In the genomic region with DNA sequence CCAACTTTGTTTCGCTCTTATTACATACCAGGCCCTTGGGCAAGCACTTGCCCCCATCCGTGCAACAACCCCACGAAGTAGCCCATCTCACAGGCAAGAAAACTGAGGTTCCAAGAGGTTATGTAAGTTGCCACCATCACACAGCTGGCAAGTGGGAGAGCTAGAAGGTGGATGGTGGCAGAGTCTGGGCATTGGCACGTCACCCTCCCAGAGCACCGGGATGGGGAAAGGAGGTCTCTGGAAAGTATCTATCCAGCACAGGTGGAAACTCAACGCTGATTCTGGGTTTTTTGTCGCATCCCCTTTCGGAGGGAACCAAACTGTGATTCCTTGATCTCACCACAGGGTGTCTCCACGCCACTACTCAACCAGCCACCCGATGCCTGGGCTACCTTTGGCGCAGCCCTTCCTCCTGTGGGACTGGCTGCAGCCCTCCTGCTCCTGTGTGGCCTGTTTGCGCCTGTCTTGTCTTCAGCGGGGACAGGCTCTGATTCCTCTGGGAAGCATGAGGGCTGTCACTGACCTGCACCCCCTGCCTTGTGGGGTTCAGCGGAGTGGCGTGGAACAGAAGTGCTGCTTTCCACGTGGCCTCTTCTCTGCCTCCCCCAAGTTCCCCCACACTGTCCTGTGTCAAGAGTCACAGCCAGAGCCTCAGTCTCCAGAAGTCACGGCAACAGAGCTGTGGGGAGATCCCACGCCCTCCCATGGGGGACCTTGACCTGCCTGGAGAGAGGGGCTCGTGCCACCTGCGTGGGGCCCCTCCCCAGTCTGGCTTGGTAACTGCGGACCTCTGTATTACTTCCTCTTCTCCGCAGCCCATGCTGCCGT, we compare ENCODE assay signal across 8 cellular contexts. TPM values are rescaled to one million over a fixed set of nuclear protein-coding genes. Genes with fewer than 3 reads are reported as not detected.
DNase-seq lines count a peak whose midpoint lies in the region; ATAC-seq and TF ChIP-seq lines count a peak whose summit lies in the region.

No MANE protein-coding gene starts in this region.

- TF ChIP-seq POLR2A in sigmoid colon (IDR thresholded peaks at IDR 0.05): no peak

- H3K27ac ChIP-seq in SJCRH30: no peak overlapping the region
- peak overlapping the region; percentile 52 for H3K27ac ChIP-seq in hepatocyte
- no peak overlapping the region for H3K27ac ChIP-seq in sigmoid colon

- no peak overlapping the region for H2AFZ ChIP-seq in hepatocyte

- H3K4me1 ChIP-seq in SJCRH30 (no peaks in the 10 kb centered on the region), hepatocyte (ENCODE audit: insufficient read depth) (peaks cover 27% of the 10 kb centered on the region), sigmoid colon (peaks cover 0 to 18% (median 18%) of the 10 kb centered on the region in 4 donors)

- ATAC-seq in HG03139 (IDR thresholded peaks at IDR 0.05; ENCODE audit: unreplicated experiment): no peak

- no peaks in the 10 kb centered on the region for H4K20me1 ChIP-seq in hepatocyte (ENCODE audit: insufficient read depth, poor library complexity, severe bottlenecking)

- H3K9me2 ChIP-seq in hepatocyte (replicated peaks; ENCODE audit: insufficient read depth): no peaks in the 10 kb centered on the region

- H3K4me2 ChIP-seq in hepatocyte: no peak overlapping the region

- H3K27me3 ChIP-seq in SJCRH30 (no peaks in the 10 kb centered on the region), hepatocyte (peaks cover 11% of the 10 kb centered on the region), sigmoid colon (peaks cover 0 to 27% (median 12%) of the 10 kb centered on the region in 3 donors)

- whole genome bisulfite sequencing in hepatocyte (ENCODE audit: low lambda C conversion rate, missing lambda C conversion rate): 43% methylated on average over 23 of the region's 23 CpGs
- WGBS in sigmoid colon, 2 donors: 24 to 26% methylated on average over 23 of the region's 23 CpGs

- DNase-seq in SHP77 (lab: John Stamatoyannopoulos, UW) (peak; percentile 13 to 21), SHP77 treated with DMSO at 0.1 percent for 48 hours (lab: John Stamatoyannopoulos, UW) (no peak), SJCRH30 (peak; percentile 55 to 74), astrocyte of the hippocampus (ENCODE audit: low read depth, low spot score) (peak; percentile 81), hepatocyte (ENCODE audit: low spot score) (peak; percentile 87), sigmoid colon (peak; percentile 87)
- DNase-seq in Jurkat, Clone E6-1 (ENCODE audit: low read depth, low spot score): peak; percentile 35

- no peak for TF ChIP-seq EP300 in sigmoid colon (IDR thresholded peaks at IDR 0.05)

- H3K36me3 ChIP-seq in SJCRH30 (no peaks in the 10 kb centered on the region), hepatocyte (replicated peaks; ENCODE audit: insufficient read depth, low read depth) (no peaks in the 10 kb centered on the region), sigmoid colon (no peaks in the 10 kb centered on the region)

- H3K4me3 ChIP-seq in Jurkat, Clone E6-1 (ENCODE audit: low read length): no peak overlapping the region
- no peak overlapping the region for H3K4me3 ChIP-seq in SJCRH30
- no peak overlapping the region for H3K4me3 ChIP-seq in hepatocyte
- H3K4me3 ChIP-seq in sigmoid colon: no peak overlapping the region

- peak; percentile 80 for TF ChIP-seq CTCF in hepatocyte (IDR thresholded peaks at IDR 0.05; ENCODE audit: poor library complexity)
- TF ChIP-seq CTCF in sigmoid colon (IDR thresholded peaks at IDR 0.05): peak; percentile 56 to 80 (median 76)

- no peaks in the 10 kb centered on the region for H3K9me3 ChIP-seq in SJCRH30 (replicated peaks)
- H3K9me3 ChIP-seq in hepatocyte (ENCODE audit: low read depth): no peaks in the 10 kb centered on the region
- no peaks in the 10 kb centered on the region for H3K9me3 ChIP-seq in sigmoid colon

- intact Hi-C loops in sigmoid colon (cut with DNase I): loop anchor here (1.0 kb wide), 1 partner anchor 58 kb away; no protein-coding TSS in a partner anchor

- H3K79me2 ChIP-seq in hepatocyte: no peaks in the 10 kb centered on the region

RNA-seq across cellular contexts. Expression of a gene that starts 34.4 kb away (rescaled TPM):
- not detected for polyA plus RNA-seq in Jurkat, Clone E6-1 (2012; ENCODE audit: insufficient read depth, insufficient read length)
- not detected in 2 replicates for total RNA-seq in SJCRH30 (2014; rRNA removed; shearing (Covaris generic))
- total RNA-seq in hepatocyte (7.7 and 11.2 TPM in 2 replicates), sigmoid colon (1 to 10 TPM in 3 of 4 donors, under 1 TPM in 1; 0.33 to 6.9 (median 1.1) TPM)
- polyA plus RNA-seq in hepatocyte (8.5 and 9.4 TPM in 2 replicates), sigmoid colon (1 to 10 TPM; 6.0 to 8.5 (median 7.2) TPM)

RNA-seq across cellular contexts. Expression of a gene that starts 38.6 kb away (rescaled TPM):
- 18.9 TPM for polyA plus RNA-seq in Jurkat, Clone E6-1 (2012; ENCODE audit: insufficient read depth, insufficient read length)
- 10.6 and 11.2 TPM in 2 replicates for total RNA-seq in SJCRH30 (2014; rRNA removed; shearing (Covaris generic))
- total RNA-seq in hepatocyte (63.9 and 72.4 TPM in 2 replicates), sigmoid colon (10 to 100 TPM; 23.5 to 44.3 (median 41.2) TPM)
- polyA plus RNA-seq in hepatocyte (73.0 and 102 TPM in 2 replicates), sigmoid colon (10 to 100 TPM; 51.2 to 94.3 (median 74.7) TPM)
